In genomic region chr13:27621366-27622101, GRCh38 we compare ENCODE assay signal across 1 cellular context.
TF ChIP-seq lines count a peak whose summit lies in the region.

A gene with protein sequence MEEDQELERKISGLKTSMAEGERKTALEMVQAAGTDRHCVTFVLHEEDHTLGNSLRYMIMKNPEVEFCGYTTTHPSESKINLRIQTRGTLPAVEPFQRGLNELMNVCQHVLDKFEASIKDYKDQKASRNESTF (plus strand): TSS chr13:27621892. CDS start chr13:27621984, 92 bp downstream.

TF ChIP-seq in HepG2, 621 proteins besides CTCF, POLR2A, EP300 and RAD21 (continued from another document):
- no peak; the same call in 1 of the 2 replicates for TF ChIP-seq MAFG (CRISPR knock-in tag; IDR thresholded peaks at IDR 0.05)
- TF ChIP-seq NRL (CRISPR knock-in tag; IDR thresholded peaks at IDR 0.05; ENCODE audit: borderline replicate concordance): peak; percentile 40; the same call in 1 of the 2 replicates
- no peak for TF ChIP-seq ZNF224 (CRISPR knock-in tag; IDR thresholded peaks at IDR 0.05)
- TF ChIP-seq GABPB1 (CRISPR knock-in tag; IDR thresholded peaks at IDR 0.05): peak; percentile 90
- TF ChIP-seq, protein P1, sequence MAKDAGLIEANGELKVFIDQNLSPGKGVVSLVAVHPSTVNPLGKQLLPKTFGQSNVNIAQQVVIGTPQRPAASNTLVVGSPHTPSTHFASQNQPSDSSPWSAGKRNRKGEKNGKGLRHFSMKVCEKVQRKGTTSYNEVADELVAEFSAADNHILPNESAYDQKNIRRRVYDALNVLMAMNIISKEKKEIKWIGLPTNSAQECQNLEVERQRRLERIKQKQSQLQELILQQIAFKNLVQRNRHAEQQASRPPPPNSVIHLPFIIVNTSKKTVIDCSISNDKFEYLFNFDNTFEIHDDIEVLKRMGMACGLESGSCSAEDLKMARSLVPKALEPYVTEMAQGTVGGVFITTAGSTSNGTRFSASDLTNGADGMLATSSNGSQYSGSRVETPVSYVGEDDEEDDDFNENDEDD (CRISPR knock-in tag; IDR thresholded peaks at IDR 0.05; ENCODE audit: borderline replicate concordance): no peak
- TF ChIP-seq NR2C2 (CRISPR knock-in tag; IDR thresholded peaks at IDR 0.05; ENCODE audit: borderline replicate concordance): no peak
- peak; percentile 62; the same call in 1 of the 2 replicates for TF ChIP-seq PITX1 (CRISPR knock-in tag; IDR thresholded peaks at IDR 0.05)
- TF ChIP-seq FOXC1 (CRISPR knock-in tag; IDR thresholded peaks at IDR 0.05; ENCODE audit: borderline replicate concordance): peak; percentile 79; the same call in 1 of the 2 replicates
- peak; percentile 75; the same call in 1 of the 2 replicates for TF ChIP-seq ZNF772 (CRISPR knock-in tag; IDR thresholded peaks at IDR 0.05)
- TF ChIP-seq FOXO1 (CRISPR knock-in tag; IDR thresholded peaks at IDR 0.05): no peak
- TF ChIP-seq ZC3H4 (CRISPR knock-in tag; IDR thresholded peaks at IDR 0.05; ENCODE audit: borderline replicate concordance): no peak
- TF ChIP-seq, protein P2, sequence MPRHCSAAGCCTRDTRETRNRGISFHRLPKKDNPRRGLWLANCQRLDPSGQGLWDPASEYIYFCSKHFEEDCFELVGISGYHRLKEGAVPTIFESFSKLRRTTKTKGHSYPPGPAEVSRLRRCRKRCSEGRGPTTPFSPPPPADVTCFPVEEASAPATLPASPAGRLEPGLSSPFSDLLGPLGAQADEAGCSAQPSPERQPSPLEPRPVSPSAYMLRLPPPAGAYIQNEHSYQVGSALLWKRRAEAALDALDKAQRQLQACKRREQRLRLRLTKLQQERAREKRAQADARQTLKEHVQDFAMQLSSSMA (CRISPR knock-in tag; IDR thresholded peaks at IDR 0.05): 0 out of 2 replicates have a peak, but pooled peaks have one; percentile 35
- no peak for TF ChIP-seq CHD2 (IDR thresholded peaks at IDR 0.05; ENCODE audit: low read depth, low read length)
- no peak for TF ChIP-seq THAP8 (CRISPR knock-in tag; IDR thresholded peaks at IDR 0.05; ENCODE audit: borderline replicate concordance)
- TF ChIP-seq STAG1 (CRISPR knock-in tag; IDR thresholded peaks at IDR 0.05): no peak
- no peak for TF ChIP-seq ZNF557 (CRISPR knock-in tag; IDR thresholded peaks at IDR 0.05)
- TF ChIP-seq ZNF382 (CRISPR knock-in tag; IDR thresholded peaks at IDR 0.05; ENCODE audit: borderline replicate concordance): no peak
- peak; percentile 93 for TF ChIP-seq ZNF329 (CRISPR knock-in tag; IDR thresholded peaks at IDR 0.05; ENCODE audit: low read depth)
- TF ChIP-seq, protein P3, sequence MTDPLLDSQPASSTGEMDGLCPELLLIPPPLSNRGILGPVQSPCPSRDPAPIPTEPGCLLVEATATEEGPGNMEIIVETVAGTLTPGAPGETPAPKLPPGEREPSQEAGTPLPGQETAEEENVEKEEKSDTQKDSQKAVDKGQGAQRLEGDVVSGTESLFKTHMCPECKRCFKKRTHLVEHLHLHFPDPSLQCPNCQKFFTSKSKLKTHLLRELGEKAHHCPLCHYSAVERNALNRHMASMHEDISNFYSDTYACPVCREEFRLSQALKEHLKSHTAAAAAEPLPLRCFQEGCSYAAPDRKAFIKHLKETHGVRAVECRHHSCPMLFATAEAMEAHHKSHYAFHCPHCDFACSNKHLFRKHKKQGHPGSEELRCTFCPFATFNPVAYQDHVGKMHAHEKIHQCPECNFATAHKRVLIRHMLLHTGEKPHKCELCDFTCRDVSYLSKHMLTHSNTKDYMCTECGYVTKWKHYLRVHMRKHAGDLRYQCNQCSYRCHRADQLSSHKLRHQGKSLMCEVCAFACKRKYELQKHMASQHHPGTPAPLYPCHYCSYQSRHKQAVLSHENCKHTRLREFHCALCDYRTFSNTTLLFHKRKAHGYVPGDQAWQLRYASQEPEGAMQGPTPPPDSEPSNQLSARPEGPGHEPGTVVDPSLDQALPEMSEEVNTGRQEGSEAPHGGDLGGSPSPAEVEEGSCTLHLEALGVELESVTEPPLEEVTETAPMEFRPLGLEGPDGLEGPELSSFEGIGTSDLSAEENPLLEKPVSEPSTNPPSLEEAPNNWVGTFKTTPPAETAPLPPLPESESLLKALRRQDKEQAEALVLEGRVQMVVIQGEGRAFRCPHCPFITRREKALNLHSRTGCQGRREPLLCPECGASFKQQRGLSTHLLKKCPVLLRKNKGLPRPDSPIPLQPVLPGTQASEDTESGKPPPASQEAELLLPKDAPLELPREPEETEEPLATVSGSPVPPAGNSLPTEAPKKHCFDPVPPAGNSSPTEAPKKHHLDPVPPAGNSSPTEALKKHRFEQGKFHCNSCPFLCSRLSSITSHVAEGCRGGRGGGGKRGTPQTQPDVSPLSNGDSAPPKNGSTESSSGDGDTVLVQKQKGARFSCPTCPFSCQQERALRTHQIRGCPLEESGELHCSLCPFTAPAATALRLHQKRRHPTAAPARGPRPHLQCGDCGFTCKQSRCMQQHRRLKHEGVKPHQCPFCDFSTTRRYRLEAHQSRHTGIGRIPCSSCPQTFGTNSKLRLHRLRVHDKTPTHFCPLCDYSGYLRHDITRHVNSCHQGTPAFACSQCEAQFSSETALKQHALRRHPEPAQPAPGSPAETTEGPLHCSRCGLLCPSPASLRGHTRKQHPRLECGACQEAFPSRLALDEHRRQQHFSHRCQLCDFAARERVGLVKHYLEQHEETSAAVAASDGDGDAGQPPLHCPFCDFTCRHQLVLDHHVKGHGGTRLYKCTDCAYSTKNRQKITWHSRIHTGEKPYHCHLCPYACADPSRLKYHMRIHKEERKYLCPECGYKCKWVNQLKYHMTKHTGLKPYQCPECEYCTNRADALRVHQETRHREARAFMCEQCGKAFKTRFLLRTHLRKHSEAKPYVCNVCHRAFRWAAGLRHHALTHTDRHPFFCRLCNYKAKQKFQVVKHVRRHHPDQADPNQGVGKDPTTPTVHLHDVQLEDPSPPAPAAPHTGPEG (CRISPR knock-in tag; IDR thresholded peaks at IDR 0.05): peak; percentile 61; the same call in 1 of the 2 replicates
- TF ChIP-seq SRY (CRISPR knock-in tag; IDR thresholded peaks at IDR 0.05): 0 out of 2 replicates have a peak, but pooled peaks have one; percentile 48
- TF ChIP-seq NONO (IDR thresholded peaks at IDR 0.05): no peak
- TF ChIP-seq NONO (CRISPR knock-in tag; conservative IDR thresholded peaks at IDR 0.05): peak; percentile 79; the same call in 1 of the 2 replicates
- TF ChIP-seq SNAI1 (CRISPR knock-in tag; IDR thresholded peaks at IDR 0.05; ENCODE audit: borderline replicate concordance): 0 out of 2 replicates have a peak, but pooled peaks have one; percentile 47
- TF ChIP-seq TP53 (CRISPR knock-in tag; conservative IDR thresholded peaks at IDR 0.05): no peak
- no peak for TF ChIP-seq GTF2F1 (IDR thresholded peaks at IDR 0.05; ENCODE audit: low read length)
- TF ChIP-seq FOSL1 (CRISPR knock-in tag; IDR thresholded peaks at IDR 0.05; ENCODE audit: borderline replicate concordance): peak; percentile 76
- no peak; the same call in 1 of the 2 replicates for TF ChIP-seq KMT2B (CRISPR knock-in tag; IDR thresholded peaks at IDR 0.05)
- TF ChIP-seq, protein P4, sequence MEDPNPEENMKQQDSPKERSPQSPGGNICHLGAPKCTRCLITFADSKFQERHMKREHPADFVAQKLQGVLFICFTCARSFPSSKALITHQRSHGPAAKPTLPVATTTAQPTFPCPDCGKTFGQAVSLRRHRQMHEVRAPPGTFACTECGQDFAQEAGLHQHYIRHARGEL (CRISPR knock-in tag; IDR thresholded peaks at IDR 0.05): no peak
- TF ChIP-seq ZNF784 (CRISPR knock-in tag; IDR thresholded peaks at IDR 0.05; ENCODE audit: borderline replicate concordance): no peak
- peak; percentile 54 for TF ChIP-seq MXD1 (CRISPR knock-in tag; IDR thresholded peaks at IDR 0.05)
- no peak for TF ChIP-seq ZNF354B (CRISPR knock-in tag; IDR thresholded peaks at IDR 0.05)
- TF ChIP-seq TEAD2 (CRISPR knock-in tag; IDR thresholded peaks at IDR 0.05): no peak
- peak; percentile 73 for TF ChIP-seq MAX (IDR thresholded peaks at IDR 0.05)
- TF ChIP-seq ZNF234 (CRISPR knock-in tag; conservative IDR thresholded peaks at IDR 0.05): no peak
- peak; percentile 40; the same call in 1 of the 2 replicates for TF ChIP-seq ESRRA (CRISPR knock-in tag; IDR thresholded peaks at IDR 0.05; ENCODE audit: low read depth)
- TF ChIP-seq, protein P5, sequence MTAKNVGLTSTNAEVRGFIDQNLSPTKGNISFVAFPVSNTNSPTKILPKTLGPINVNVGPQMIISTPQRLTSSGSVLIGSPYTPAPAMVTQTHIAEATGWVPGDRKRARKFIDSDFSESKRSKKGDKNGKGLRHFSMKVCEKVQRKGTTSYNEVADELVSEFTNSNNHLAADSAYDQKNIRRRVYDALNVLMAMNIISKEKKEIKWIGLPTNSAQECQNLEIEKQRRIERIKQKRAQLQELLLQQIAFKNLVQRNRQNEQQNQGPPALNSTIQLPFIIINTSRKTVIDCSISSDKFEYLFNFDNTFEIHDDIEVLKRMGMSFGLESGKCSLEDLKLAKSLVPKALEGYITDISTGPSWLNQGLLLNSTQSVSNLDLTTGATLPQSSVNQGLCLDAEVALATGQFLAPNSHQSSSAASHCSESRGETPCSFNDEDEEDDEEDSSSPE (CRISPR knock-in tag; IDR thresholded peaks at IDR 0.05): peak; percentile 49; the same call in 1 of the 2 replicates
- no peak; the same call in 1 of the 2 replicates for TF ChIP-seq ZBTB7B (CRISPR knock-in tag; IDR thresholded peaks at IDR 0.05)
- no peak for TF ChIP-seq EHMT2 (IDR thresholded peaks at IDR 0.05; ENCODE audit: borderline replicate concordance, low read depth, low read length)
TF ChIP-seq in HepG2: peak in this region for 232.
